ENCODE assay signal across 16 cellular contexts in genomic region chr1:172761581-172762025, GRCh38.
DNase-seq lines count a peak whose midpoint lies in the region; ATAC-seq lines count a peak whose summit lies in the region.
"Had no signal": no experiment of that assay in that cellular context is flagged by ENCODE, and none has a peak within 500 bp of the region (broad histone marks: within the 10 kb centered on the region; RNA-seq: fewer than 3 reads in every experiment).

No MANE protein-coding gene starts in this region.

- H3K4me1 Mint-ChIP-seq in activated T-cell treated with anti-CD3 and anti-CD28 coated beads, Interleukin-2, amount 50 U/mL, for 4 hours (ENCODE audit: low read depth), result peaks cover 40% of the 10 kb centered on the region
- peaks cover 58 to 91% of the 10 kb centered on the region in 2 donors for H3K4me1 Mint-ChIP-seq in stimulated activated naive B cell treated with anti-CD40 and anti-IgM and Interleukin-4, amounts not matched to agents 10 μg/mL and 1 μg/mL and 100 μg/mL, for 72 hours

- peak overlapping the region; percentile 37 for H3K27ac Mint-ChIP-seq in stimulated activated naive B cell treated with anti-CD40 and anti-IgM and Interleukin-4, amounts not matched to agents 10 μg/mL and 1 μg/mL and 100 μg/mL, for 72 hours
- H3K27ac Mint-ChIP-seq: activated naive CD4-positive, alpha-beta T cell treated with anti-CD3 and anti-CD28 coated beads, Interleukin-2, amount 10 ng/mL, durations not matched to agents 7 days and 5 days; natural killer cell treated with Interleukin-12 subunit alpha and Interleukin-12 subunit beta and Interleukin-15 and Interleukin-18, amount 100 ng/mL, for 72 hours had no signal

- H3K36me3 Mint-ChIP-seq in activated T-cell treated with anti-CD3 and anti-CD28 coated beads, Interleukin-2, amount 50 U/mL, for 4 hours (ENCODE audit: insufficient read depth), result no peaks in the 10 kb centered on the region
- H3K36me3 Mint-ChIP-seq in stimulated activated naive B cell treated with anti-CD40 and anti-IgM and Interleukin-4, amounts not matched to agents 10 μg/mL and 1 μg/mL and 100 μg/mL, for 72 hours, result no peaks in the 10 kb centered on the region
- H3K36me3 Mint-ChIP-seq: activated naive CD4-positive, alpha-beta T cell treated with anti-CD3 and anti-CD28 coated beads, Interleukin-2, amount 10 ng/mL, durations not matched to agents 7 days and 5 days; natural killer cell treated with Interleukin-12 subunit alpha and Interleukin-12 subunit beta and Interleukin-15 and Interleukin-18, amount 100 ng/mL, for 72 hours had no signal

- no peaks in the 10 kb centered on the region for H3K9me3 Mint-ChIP-seq in activated T-cell treated with anti-CD3 and anti-CD28 coated beads, Interleukin-2, amount 50 U/mL, for 4 hours
- H3K9me3 Mint-ChIP-seq in stimulated activated naive B cell treated with anti-CD40 and anti-IgM and Interleukin-4, amounts not matched to agents 10 μg/mL and 1 μg/mL and 100 μg/mL, for 72 hours, result peaks cover 0 to 1% of the 10 kb centered on the region in 2 donors
- H3K9me3 Mint-ChIP-seq: natural killer cell treated with Interleukin-12 subunit alpha and Interleukin-12 subunit beta and Interleukin-15 and Interleukin-18, amount 100 ng/mL, for 72 hours had no signal

- DNase-seq in activated T-cell treated with anti-CD3 and anti-CD28 coated beads, Interleukin-2, amount 50 U/mL, for 4 hours, result no peak
- DNase-seq in activated T-cell treated with anti-CD3 and anti-CD28 coated beads, Interleukin-2, amount 50 U/mL, for 48 hours, result no peak
- DNase-seq in SW480 (ENCODE audit: low spot score) (peak; percentile 9), dermis blood vessel endothelial cell (peak; percentile 49), cerebellar cortex (ENCODE audit: low spot score) (no peak), NCI-H1105 treated with DMSO at 0.1 percent for 48 hours (lab: John Stamatoyannopoulos, UW) (no peak)
- DNase-seq in stimulated activated naive B cell treated with anti-CD40 and anti-IgM and Interleukin-4, amounts not matched to agents 10 μg/mL and 1 μg/mL and 100 μg/mL, for 72 hours, result no peak
- DNase-seq: 8988T; activated naive CD4-positive, alpha-beta T cell treated with anti-CD3 and anti-CD28 coated beads, Interleukin-2, amount 10 ng/mL, durations not matched to agents 7 days and 5 days; NCI-H1092; psoas muscle; transverse colon; WERI-Rb-1 had no signal

- peak; percentile 4 to 9 for ATAC-seq in activated T-cell treated with anti-CD3 and anti-CD28 coated beads, Interleukin-2, amount 50 U/mL, for 4 hours
- no peak for ATAC-seq in stimulated activated naive B cell treated with anti-CD40 and anti-IgM and Interleukin-4, amounts not matched to agents 10 μg/mL and 1 μg/mL and 100 μg/mL, for 72 hours (replicated peaks)
- ATAC-seq in GM21528 (IDR thresholded peaks at IDR 0.05; ENCODE audit: low FRiP score, unreplicated experiment), result no peak
- ATAC-seq: esophagus mucosa; natural killer cell treated with Interleukin-12 subunit alpha and Interleukin-12 subunit beta and Interleukin-15 and Interleukin-18, amount 100 ng/mL, for 72 hours; psoas muscle had no signal

- no peak overlapping the region for H3K4me3 Mint-ChIP-seq in activated T-cell treated with anti-CD3 and anti-CD28 coated beads, Interleukin-2, amount 50 U/mL, for 4 hours
- no peak overlapping the region for H3K4me3 Mint-ChIP-seq in stimulated activated naive B cell treated with anti-CD40 and anti-IgM and Interleukin-4, amounts not matched to agents 10 μg/mL and 1 μg/mL and 100 μg/mL, for 72 hours
- H3K4me3 Mint-ChIP-seq: activated naive CD4-positive, alpha-beta T cell treated with anti-CD3 and anti-CD28 coated beads, Interleukin-2, amount 10 ng/mL, durations not matched to agents 7 days and 5 days; natural killer cell treated with Interleukin-12 subunit alpha and Interleukin-12 subunit beta and Interleukin-15 and Interleukin-18, amount 100 ng/mL, for 72 hours had no signal

- H3K27me3 Mint-ChIP-seq in activated T-cell treated with anti-CD3 and anti-CD28 coated beads, Interleukin-2, amount 50 U/mL, for 4 hours (ENCODE audit: low read depth), result no peaks in the 10 kb centered on the region
- H3K27me3 Mint-ChIP-seq in stimulated activated naive B cell treated with anti-CD40 and anti-IgM and Interleukin-4, amounts not matched to agents 10 μg/mL and 1 μg/mL and 100 μg/mL, for 72 hours, result peaks cover 11 to 17% of the 10 kb centered on the region in 2 donors
- H3K27me3 Mint-ChIP-seq: activated naive CD4-positive, alpha-beta T cell treated with anti-CD3 and anti-CD28 coated beads, Interleukin-2, amount 10 ng/mL, durations not matched to agents 7 days and 5 days had no signal

Comparison
In these comparisons a context has a peak if more than half of its experiments do, and no peak if none do; other contexts are left out.
1. ATAC-seq: peak in activated T-cell treated with anti-CD3 and anti-CD28 coated beads, Interleukin-2, amount 50 U/mL, for 4 hours (2 of 2); none in stimulated activated naive B cell treated with anti-CD40 and anti-IgM and Interleukin-4, amounts not matched to agents 10 μg/mL and 1 μg/mL and 100 μg/mL, for 72 hours (0 of 2) and GM21528 (single experiment).
2. DNase-seq: peak in SW480 (single experiment) and dermis blood vessel endothelial cell (single experiment); none in activated T-cell treated with anti-CD3 and anti-CD28 coated beads, Interleukin-2, amount 50 U/mL, for 4 hours (single experiment), activated T-cell treated with anti-CD3 and anti-CD28 coated beads, Interleukin-2, amount 50 U/mL, for 48 hours (0 of 2), stimulated activated naive B cell treated with anti-CD40 and anti-IgM and Interleukin-4, amounts not matched to agents 10 μg/mL and 1 μg/mL and 100 μg/mL, for 72 hours (single experiment), cerebellar cortex (single experiment) and NCI-H1105 treated with DMSO at 0.1 percent for 48 hours (single experiment).